Comparison of ENCODE assay signal across 10 cellular contexts in the genomic region with DNA sequence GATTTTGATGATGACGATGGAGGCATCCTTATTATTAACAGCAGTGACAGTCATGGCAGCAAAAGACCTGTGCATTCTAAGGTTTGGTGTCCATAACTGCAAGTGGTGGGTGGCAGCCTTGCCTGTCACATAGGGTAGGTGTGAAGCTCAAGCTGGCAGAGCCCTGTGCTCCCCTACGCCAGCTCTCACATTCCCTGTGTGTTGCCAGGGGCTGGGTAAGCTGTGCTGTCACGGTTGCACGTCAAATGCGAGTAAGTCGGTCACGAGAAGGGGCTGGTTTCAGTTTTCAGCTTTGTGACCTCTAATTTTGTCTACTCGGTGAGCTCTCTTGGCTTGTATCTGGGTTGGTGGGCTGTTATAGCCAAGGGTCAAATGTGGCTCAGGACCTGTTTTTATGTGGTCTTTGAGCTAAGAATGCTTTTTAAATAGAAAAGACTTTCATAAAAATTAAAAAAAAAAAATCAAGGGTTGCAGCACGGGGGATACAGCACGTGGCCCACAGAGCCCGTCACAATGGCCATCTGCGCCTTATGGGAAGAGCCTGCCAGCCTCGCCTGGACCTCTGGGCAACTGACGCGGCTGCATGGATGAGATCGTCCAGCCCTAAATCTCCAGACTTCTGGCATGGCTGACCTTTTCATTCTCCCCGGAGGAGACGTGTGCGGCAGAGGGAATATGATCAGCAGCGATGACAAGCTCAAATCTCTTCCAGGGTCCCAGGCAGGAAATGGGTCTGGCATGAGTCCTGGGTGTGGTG.
A peak's percentile ranks its signal among the peaks of the same experiment; 100 is the strongest.
DNase-seq lines count a peak whose midpoint lies in the region; ATAC-seq and TF ChIP-seq lines count a peak whose summit lies in the region.
"Had no signal": no experiment of that assay in that cellular context is flagged by ENCODE, and none has a peak within 500 bp of the region (broad histone marks: within the 10 kb centered on the region; RNA-seq: fewer than 3 reads in every experiment).

No MANE protein-coding gene starts in this region.

- peaks cover 4 to 7% of the 10 kb centered on the region in 2 donors for H3K36me3 Mint-ChIP-seq in CD14-positive monocyte
- no peaks in the 10 kb centered on the region for H3K36me3 Mint-ChIP-seq in activated CD4-positive, alpha-beta T cell treated with anti-CD3 and anti-CD28 coated beads for 36 hours (ENCODE audit: low read depth)
- H3K36me3 Mint-ChIP-seq: CD4-positive, CD25-positive, alpha-beta regulatory T cell had no signal

- H3K9me3 Mint-ChIP-seq in CD14-positive monocyte = peaks cover 0 to 4% (median 0%) of the 10 kb centered on the region in 7 donors
- no peaks in the 10 kb centered on the region for H3K9me3 Mint-ChIP-seq in activated CD4-positive, alpha-beta T cell treated with anti-CD3 and anti-CD28 coated beads for 36 hours (ENCODE audit: low read depth)
- H3K9me3 Mint-ChIP-seq: CD4-positive, CD25-positive, alpha-beta regulatory T cell had no signal

- ATAC-seq in GM19395 (IDR thresholded peaks at IDR 0.05; ENCODE audit: unreplicated experiment) (peak; percentile 57), HG03064 (IDR thresholded peaks at IDR 0.05; ENCODE audit: low read depth, unreplicated experiment) (peak; percentile 17)
- no peak for ATAC-seq in activated CD4-positive, alpha-beta T cell treated with anti-CD3 and anti-CD28 coated beads for 36 hours

- no peak for TF ChIP-seq CTCF in CD14-positive monocyte (IDR thresholded peaks at IDR 0.05)

- H3K27ac ChIP-seq in cingulate gyrus (ENCODE audit: low read depth, low read length) = peak overlapping the region; percentile 80

- intact Hi-C loops in CD14-positive monocyte (cut with micrococcal nuclease) = loop anchor here (1.0 to 5.0 kb wide), 2 partner anchors 156 to 181 kb away; no protein-coding TSS in a partner anchor
- intact Hi-C loops in activated CD4-positive, alpha-beta T cell treated with anti-CD3 and anti-CD28 coated beads for 36 hours (cut with DNase I, micrococcal nuclease) = no loop called here

- H3K27me3 Mint-ChIP-seq in CD14-positive monocyte (ENCODE audit: low read depth in 3 of 3) = peaks cover 78 to 91% (median 82%) of the 10 kb centered on the region in 3 donors
- peaks cover 13% of the 10 kb centered on the region for H3K27me3 Mint-ChIP-seq in activated CD4-positive, alpha-beta T cell treated with anti-CD3 and anti-CD28 coated beads for 36 hours
- H3K27me3 Mint-ChIP-seq: CD4-positive, CD25-positive, alpha-beta regulatory T cell had no signal

- peak overlapping the region in 6 of 7 donors; percentile 4 to 90 (median 81) for H3K27ac Mint-ChIP-seq in CD14-positive monocyte
- H3K27ac Mint-ChIP-seq in activated CD4-positive, alpha-beta T cell treated with anti-CD3 and anti-CD28 coated beads for 36 hours = no peak overlapping the region
- H3K27ac Mint-ChIP-seq: CD4-positive, CD25-positive, alpha-beta regulatory T cell had no signal

- H3K4me3 Mint-ChIP-seq in CD14-positive monocyte = peak overlapping the region; percentile 68 to 93
- no peak overlapping the region for H3K4me3 Mint-ChIP-seq in activated CD4-positive, alpha-beta T cell treated with anti-CD3 and anti-CD28 coated beads for 36 hours
- H3K4me3 Mint-ChIP-seq: CD4-positive, CD25-positive, alpha-beta regulatory T cell had no signal

- DNase-seq in CD14-positive monocyte (ENCODE audit: low spot score) = no peak
- DNase-seq in stimulated activated CD4-positive, alpha-beta T cell treated with anti-CD3 and anti-CD28 coated beads, Interleukin-4, amount 100 ng/mL, for 1 hour = no peak
- DNase-seq in iPS-NIHi11 (ENCODE audit: low spot score) = no peak
- no peak for DNase-seq in activated CD4-positive, alpha-beta T cell treated with anti-CD3 and anti-CD28 coated beads for 36 hours
- no peak for DNase-seq in T-helper 1 cell
- DNase-seq: CD4-positive, CD25-positive, alpha-beta regulatory T cell; NCI-H146 had no signal

- POLR2A ChIA-PET in activated CD4-positive, alpha-beta T cell treated with anti-CD3 and anti-CD28 coated beads for 36 hours (lab: Charles Lee) = no interaction called here

- CTCF ChIA-PET in activated CD4-positive, alpha-beta T cell treated with anti-CD3 and anti-CD28 coated beads for 36 hours (lab: Charles Lee) = interaction anchor here (0.5 to 1.5 kb wide), 2 partner anchors 31 to 155 kb away, joined by 3 read pairs; no protein-coding TSS in a partner anchor

- peaks cover 37% of the 10 kb centered on the region for H3K4me1 Mint-ChIP-seq in CD14-positive monocyte
- H3K4me1 Mint-ChIP-seq in activated CD4-positive, alpha-beta T cell treated with anti-CD3 and anti-CD28 coated beads for 36 hours = no peaks in the 10 kb centered on the region
- H3K4me1 Mint-ChIP-seq: CD4-positive, CD25-positive, alpha-beta regulatory T cell had no signal

Comparison
In these comparisons a context has a peak if more than half of its experiments do, and no peak if none do; other contexts are left out.
1. intact Hi-C loops: an anchor here in CD14-positive monocyte (1.0 to 5.0 kb wide); none called in activated CD4-positive, alpha-beta T cell treated with anti-CD3 and anti-CD28 coated beads for 36 hours.